ENCODE assay signal across 8 cellular contexts in the genomic region with DNA sequence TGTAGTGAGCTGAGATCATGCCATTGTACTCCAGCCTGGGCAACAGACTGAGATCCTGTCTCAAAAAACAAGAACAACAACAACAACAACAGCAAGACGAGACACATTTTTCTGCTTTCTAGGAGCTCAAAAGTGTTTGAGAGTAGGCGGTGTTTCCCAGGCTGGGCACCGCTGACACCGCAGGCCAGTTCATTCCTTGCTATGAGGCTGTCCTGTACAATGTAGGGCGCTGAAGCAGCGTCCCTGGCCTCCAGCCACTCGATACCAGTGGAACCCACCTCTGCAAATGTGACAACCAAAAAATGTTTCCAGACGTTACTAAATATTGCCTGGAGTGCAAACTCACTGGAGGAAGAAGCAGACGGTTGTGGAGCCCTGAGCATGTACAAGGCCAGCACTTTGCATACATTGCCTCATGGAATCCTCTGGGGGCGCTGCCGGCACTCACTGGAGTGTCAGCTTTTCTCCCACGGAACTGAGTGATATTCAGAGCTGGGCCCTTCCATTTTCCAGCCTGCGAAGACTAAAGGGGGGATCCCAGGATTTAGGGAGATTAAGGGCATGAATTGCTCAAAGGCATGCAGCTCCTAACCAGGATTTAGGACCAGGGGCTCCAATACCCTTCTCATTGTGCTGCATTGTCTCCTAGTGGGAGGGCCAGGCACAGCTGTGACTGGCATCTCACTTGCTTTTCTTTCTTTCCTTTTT. TPM values are rescaled to one million over a fixed set of nuclear protein-coding genes. Genes with fewer than 3 reads are reported as not detected.
DNase-seq lines count a peak whose midpoint lies in the region; ATAC-seq and TF ChIP-seq lines count a peak whose summit lies in the region.

No MANE protein-coding gene starts in this region.

- TF ChIP-seq EP300 in esophagus muscularis mucosa (IDR thresholded peaks at IDR 0.05), result no peak

- DNase-seq in AG09319 (ENCODE audit: extremely low read depth, low read depth), result no peak
- peak; percentile 87 for DNase-seq in GM23248
- DNase-seq in NOMO-1 treated with dmso at 0.1 percent for 144 hours (lab: John Stamatoyannopoulos, UW; ENCODE audit: unreplicated experiment), result peak; percentile 45
- peak; percentile 74 for DNase-seq in activated CD8-positive, alpha-beta memory T cell treated with anti-CD3 and anti-CD28 coated beads, Interleukin-2, amount 50 U/mL, for 48 hours
- no peak for DNase-seq in esophagus muscularis mucosa (ENCODE audit: extremely low spot score)
- peak; percentile 31 for DNase-seq in natural killer cell
- DNase-seq in superior temporal gyrus (ENCODE audit: extremely low spot score), result peak; percentile 95

- H4K20me1 ChIP-seq in GM23248 (ENCODE audit: insufficient read depth), result no peaks in the 10 kb centered on the region

- no peaks in the 10 kb centered on the region for H3K9me2 ChIP-seq in GM23248 (ENCODE audit: insufficient read depth)

- in situ Hi-C loops in GM23248 (cut with MboI), result loop anchor here (25.0 kb wide), 1 partner anchor 91 kb away; no protein-coding TSS in a partner anchor

- H3K36me3 ChIP-seq in GM23248 (ENCODE audit: low read depth), result no peaks in the 10 kb centered on the region
- H3K36me3 ChIP-seq in esophagus muscularis mucosa, result no peaks in the 10 kb centered on the region

- no peak overlapping the region for H3K9ac ChIP-seq in GM23248

- no peaks in the 10 kb centered on the region for H3K9me3 Mint-ChIP-seq in natural killer cell

- peaks cover 0 to 2% of the 10 kb centered on the region in 2 donors for H3K4me1 Mint-ChIP-seq in natural killer cell

- no peak overlapping the region for H3K4me3 Mint-ChIP-seq in natural killer cell

- ATAC-seq in natural killer cell, result peak; percentile 70 to 82 (median 77)
- ATAC-seq in HG03280 (IDR thresholded peaks at IDR 0.05; ENCODE audit: unreplicated experiment), result no peak

- no peaks in the 10 kb centered on the region for H3K36me3 Mint-ChIP-seq in natural killer cell

- no peaks in the 10 kb centered on the region for H3K9me3 ChIP-seq in GM23248 (ENCODE audit: low read depth)
- no peaks in the 10 kb centered on the region for H3K9me3 ChIP-seq in esophagus muscularis mucosa

- H3K4me1 ChIP-seq in GM23248 (ENCODE audit: insufficient read depth), result peaks cover 13% of the 10 kb centered on the region
- peaks cover 22 to 40% (median 28%) of the 10 kb centered on the region in 4 donors for H3K4me1 ChIP-seq in esophagus muscularis mucosa

- no peaks in the 10 kb centered on the region for H3K79me2 ChIP-seq in GM23248 (ENCODE audit: insufficient read depth)

- TF ChIP-seq POLR2A in esophagus muscularis mucosa (IDR thresholded peaks at IDR 0.05; ENCODE audit: low read depth), result no peak

- peaks cover 16% of the 10 kb centered on the region for H3F3A ChIP-seq in GM23248 (ENCODE audit: insufficient read depth)

- intact Hi-C loops in esophagus muscularis mucosa (cut with DNase I) (no loop called here), natural killer cell (cut with micrococcal nuclease) (no loop called here)

- peak overlapping the region; percentile 62; the same call in 1 of the 2 replicates for H2AFZ ChIP-seq in GM23248

- TF ChIP-seq CTCF in AG09319 (IDR thresholded peaks at IDR 0.05; ENCODE audit: low read depth, low read length) (peak; percentile 79), esophagus muscularis mucosa (IDR thresholded peaks at IDR 0.05) (peak; percentile 60 to 87 (median 64)), natural killer cell (IDR thresholded peaks at IDR 0.05) (peak; percentile 50)

- H3K27me3 Mint-ChIP-seq in natural killer cell (ENCODE audit: low read depth in 2 of 2), result no peaks in the 10 kb centered on the region

- H3K27me3 ChIP-seq in GM23248 (replicated peaks; ENCODE audit: insufficient read depth) (no peaks in the 10 kb centered on the region), esophagus muscularis mucosa (peaks cover 0 to 5% (median 0%) of the 10 kb centered on the region in 4 donors)

- no peak overlapping the region for H3K4me3 ChIP-seq in GM23248
- H3K4me3 ChIP-seq in esophagus muscularis mucosa, result no peak overlapping the region

- H3K27ac ChIP-seq in GM23248 (no peak overlapping the region), esophagus muscularis mucosa (replicated peaks in 1 of 4) (peak overlapping the region; percentile 29 to 42 (median 39))

- 37 to 40% methylated on average over 13 of the region's 13 CpGs for WGBS in GM23248 (ENCODE audit: low coverage in 1 of 2, low lambda C conversion rate in 2 of 2, missing lambda C conversion rate in 2 of 2), 2 experiments
- 44% methylated on average over 13 of the region's 13 CpGs for WGBS in esophagus muscularis mucosa

- H3K4me2 ChIP-seq in GM23248 (ENCODE audit: unreplicated experiment), result no peak overlapping the region

- H3K27ac Mint-ChIP-seq in natural killer cell, result no peak overlapping the region

RNA-seq across cellular contexts. Expression of gene MIEF1, which starts 5.8 kb away (rescaled TPM):
- total RNA-seq in GM23248 (2014; rRNA removed; shearing (Covaris generic)), result 26.2 and 27.1 TPM in 2 replicates
- 20.2 and 20.6 TPM in 2 replicates for polyA plus RNA-seq in GM23248 (2016; fragmentation: Nextera tagmentation; extraction: Ambion mirVana)
- total RNA-seq in esophagus muscularis mucosa (10 to 100 TPM; 19.7 to 21.7 (median 20.9) TPM), natural killer cell (10 to 100 TPM; 16.1 to 27.6 (median 25.1) TPM)

RNA-seq across cellular contexts. Expression of gene ATF4, which starts 24.1 kb away (rescaled TPM):
- total RNA-seq in GM23248 (2014; rRNA removed; shearing (Covaris generic)), result 481 and 529 TPM in 2 replicates
- polyA plus RNA-seq in GM23248 (2016; fragmentation: Nextera tagmentation; extraction: Ambion mirVana), result 282 and 293 TPM in 2 replicates
- total RNA-seq in esophagus muscularis mucosa (100 to 1,000 TPM; 516 to 895 (median 721) TPM), natural killer cell (100 to 1,000 TPM; 235 to 242 (median 238) TPM)

RNA-seq across cellular contexts. Expression of gene RPS19BP1, which starts 36.3 kb away (rescaled TPM):
- total RNA-seq in GM23248 (2014; rRNA removed; shearing (Covaris generic)), result 81.6 and 93.9 TPM in 2 replicates
- polyA plus RNA-seq in GM23248 (2016; fragmentation: Nextera tagmentation; extraction: Ambion mirVana), result 114 and 119 TPM in 2 replicates
- 100 to 1,000 TPM; 158 to 202 (median 177) TPM for total RNA-seq in esophagus muscularis mucosa
- total RNA-seq in natural killer cell, result 10 to 100 TPM; 56.7 to 66.5 (median 61.3) TPM

RNA-seq across cellular contexts. Expression of gene MGAT3, which starts 39.5 kb away (rescaled TPM):
- not detected in 2 replicates for total RNA-seq in GM23248 (2014; rRNA removed; shearing (Covaris generic))
- polyA plus RNA-seq in GM23248 (2016; fragmentation: Nextera tagmentation; extraction: Ambion mirVana), result not detected in 2 replicates
- total RNA-seq in esophagus muscularis mucosa (1 to 10 TPM; 1.2 to 7.1 (median 3.6) TPM), natural killer cell (10 to 100 TPM in 1 of 3 donors, under 1 TPM in 2; 0.09 to 13.7 (median 0.11) TPM)

Comparison
In these comparisons a context has a peak if more than half of its experiments do, and no peak if none do; other contexts are left out.
1. DNase-seq: peak in GM23248 (single experiment), NOMO-1 treated with dmso at 0.1 percent for 144 hours (single experiment), activated CD8-positive, alpha-beta memory T cell treated with anti-CD3 and anti-CD28 coated beads, Interleukin-2, amount 50 U/mL, for 48 hours (single experiment), natural killer cell (single experiment) and superior temporal gyrus (single experiment); none in AG09319 (single experiment) and esophagus muscularis mucosa (single experiment).
2. Peak in every context shown above with its lines, with median percentiles within 50 percentile points of each other: CTCF ChIP-seq.